In genomic region chr2:20563833-20564232, GRCh38 we compare ENCODE assay signal across 18 cellular contexts.
DNase-seq lines count a peak whose midpoint lies in the region; ATAC-seq and TF ChIP-seq lines count a peak whose summit lies in the region.
"Had no signal": no experiment of that assay in that cellular context is flagged by ENCODE, and none has a peak within 500 bp of the region (broad histone marks: within the 10 kb centered on the region; RNA-seq: fewer than 3 reads in every experiment).

No MANE protein-coding gene starts in this region.

- peaks cover 0 to 15% (median 0%) of the 10 kb centered on the region in 11 experiments; a peak in 2 of 22 replicates for H3K27me3 ChIP-seq in BLaER1 treated with 17β-estradiol and CSF1 and Interleukin-3, amounts not matched to agents 10 nM and 100 nM
- H3K27me3 ChIP-seq in IMR-90 (ENCODE audit: control insufficient read depth, insufficient read depth, low read length), result no peaks in the 10 kb centered on the region
- H3K27me3 ChIP-seq: BE2C, cardiac muscle cell had no signal

- no peaks in the 10 kb centered on the region for H3K79me1 ChIP-seq in IMR-90 (ENCODE audit: low read depth in 1 of 2, low read length in 2 of 2)

- dilution Hi-C loops in IMR-90 (cut with HindIII; ENCODE audit: low sequenced_read_pairs, unreplicated experiment), result no loop called here

- peak overlapping the region; percentile 28 for H2AFZ ChIP-seq in IMR-90 (replicated peaks; ENCODE audit: low read length, poor library complexity)

- no peak overlapping the region for H3K27ac ChIP-seq in BLaER1 treated with 17β-estradiol and CSF1 and Interleukin-3, amounts not matched to agents 10 nM and 100 nM
- H3K27ac ChIP-seq in IMR-90 (ENCODE audit: insufficient read depth, low read length), result no peak overlapping the region
- H3K27ac ChIP-seq: cardiac muscle cell had no signal

- POLR2A ChIA-PET in IMR-90 (lab: Charles Lee; ENCODE audit: unreplicated experiment) (no interaction called here), T-cell (lab: Charles Lee) (interaction anchor here in 1 of 2 donors (0.7 kb wide), 1 partner anchor 27 kb away, joined by 3 read pairs; no protein-coding TSS in a partner anchor)

- H3K9me3 Mint-ChIP-seq in T-cell, result no peaks in the 10 kb centered on the region
- H3K9me3 Mint-ChIP-seq: activated CD4-positive, alpha-beta memory T cell treated with anti-CD3 and anti-CD28 coated beads, Interleukin-2, amount 10 ng/mL, durations not matched to agents 7 days and 5 days; activated naive CD8-positive, alpha-beta T cell treated with anti-CD3 and anti-CD28 coated beads for 36 hours; nephron had no signal

- peak overlapping the region in 1 of 2 experiments; percentile 9; a peak in 2 of 4 replicates for H4K8ac ChIP-seq in IMR-90 (ENCODE audit: low read depth in 2 of 2, low read length in 2 of 2)

- no peak overlapping the region for H3K23ac ChIP-seq in IMR-90 (ENCODE audit: low read depth, low read length)

- no peaks in the 10 kb centered on the region for H3K36me3 ChIP-seq in BLaER1 treated with 17β-estradiol and CSF1 and Interleukin-3, amounts not matched to agents 10 nM and 100 nM
- no peaks in the 10 kb centered on the region for H3K36me3 ChIP-seq in IMR-90 (ENCODE audit: control insufficient read depth, insufficient read depth, low read length)
- H3K36me3 ChIP-seq: BE2C, cardiac muscle cell had no signal

- no peaks in the 10 kb centered on the region for H3K4me1 Mint-ChIP-seq in T-cell
- H3K4me1 Mint-ChIP-seq: activated CD4-positive, alpha-beta memory T cell treated with anti-CD3 and anti-CD28 coated beads, Interleukin-2, amount 10 ng/mL, durations not matched to agents 7 days and 5 days; activated naive CD8-positive, alpha-beta T cell treated with anti-CD3 and anti-CD28 coated beads for 36 hours had no signal

- H3K9me1 ChIP-seq in IMR-90 (ENCODE audit: insufficient read depth, low read length), result peaks cover 17% of the 10 kb centered on the region

- H3K4me3 ChIP-seq in BLaER1 treated with 17β-estradiol and CSF1 and Interleukin-3, amounts not matched to agents 10 nM and 100 nM, result no peak overlapping the region
- H3K4me3 ChIP-seq in IMR-90 (ENCODE audit: insufficient read depth, low read depth, low read length), result no peak overlapping the region
- H3K4me3 ChIP-seq: cardiac muscle cell had no signal

- H3K18ac ChIP-seq in IMR-90 (ENCODE audit: low read depth, low read length), result no peak overlapping the region

- DNase-seq in IMR-90 (peak; percentile 83), astrocyte of the hippocampus (ENCODE audit: low read depth, low spot score) (peak; percentile 55), kidney tubule cell (ENCODE audit: low spot score) (peak; percentile 40), T-cell (no peak), NCI-H526 treated with DMSO at 0.1 percent for 48 hours (lab: John Stamatoyannopoulos, UW) (no peak), retina (no peak)
- DNase-seq: activated CD4-positive, alpha-beta memory T cell treated with anti-CD3 and anti-CD28 coated beads, Interleukin-2, amount 10 ng/mL, durations not matched to agents 7 days and 5 days; activated naive CD8-positive, alpha-beta T cell treated with anti-CD3 and anti-CD28 coated beads for 36 hours; activated T-cell treated with anti-CD3 and anti-CD28 coated beads, Interleukin-2, amount 50 U/mL, for 48 hours; BE2C; effector CD8-positive, alpha-beta T cell; mesendoderm; NCI-H2029; NCI-H510A; substantia nigra had no signal

- no peak overlapping the region for H2BK5ac ChIP-seq in IMR-90 (ENCODE audit: low read depth, low read length, poor library complexity, severe bottlenecking)

- no peak overlapping the region for H3K14ac ChIP-seq in IMR-90 (replicated peaks; ENCODE audit: low read depth, low read length)

- no peak for TF ChIP-seq CTCF in IMR-90 (conservative IDR thresholded peaks at IDR 0.05; ENCODE audit: low read depth, low read length)

- no peak overlapping the region for H2BK20ac ChIP-seq in IMR-90 (ENCODE audit: low read depth, low read length)

- H3K4me1 ChIP-seq in BLaER1 treated with 17β-estradiol and CSF1 and Interleukin-3, amounts not matched to agents 10 nM and 100 nM, result peaks cover 33 to 94% (median 82%) of the 10 kb centered on the region in 10 experiments
- H3K4me1 ChIP-seq in IMR-90 (ENCODE audit: control insufficient read depth, insufficient read depth, low read length), result peaks cover 23% of the 10 kb centered on the region

- 0 out of 2 replicates have a peak overlapping the region, but pooled peaks have one; percentile 33 for H4K91ac ChIP-seq in IMR-90 (ENCODE audit: insufficient read depth, low read depth, low read length)

- 18% methylated on average over 4 of the region's 5 CpGs; no CpG with 5 or more reads in 1 of the 2 experiments for WGBS in IMR-90 (ENCODE audit: extremely low coverage in 2 of 2, insufficient read length in 1 of 2), 2 experiments

- H3K4me3 Mint-ChIP-seq in T-cell, result no peak overlapping the region
- H3K4me3 Mint-ChIP-seq: activated CD4-positive, alpha-beta memory T cell treated with anti-CD3 and anti-CD28 coated beads, Interleukin-2, amount 10 ng/mL, durations not matched to agents 7 days and 5 days; activated naive CD8-positive, alpha-beta T cell treated with anti-CD3 and anti-CD28 coated beads for 36 hours; nephron had no signal

- intact Hi-C loops in IMR-90 (cut with micrococcal nuclease), result no loop called here

- in situ Hi-C loops in IMR-90 (cut with MboI; ENCODE audit: low sequenced_read_pairs), result no loop called here

- CTCF ChIA-PET in IMR-90 (lab: Yijun Ruan, JAX) (interaction anchor here (0.5 to 1.1 kb wide), 3 partner anchors 12 to 334 kb away, joined by 3 to 6 read pairs (median 4); no protein-coding TSS in a partner anchor), T-cell (lab: Charles Lee) (no interaction called here)

- no peaks in the 10 kb centered on the region for H3K9me3 ChIP-seq in BLaER1 treated with 17β-estradiol and CSF1 and Interleukin-3, amounts not matched to agents 10 nM and 100 nM (replicated peaks in 1 of 11)
- H3K9me3 ChIP-seq in IMR-90 (ENCODE audit: control insufficient read depth, insufficient read depth, low read length), result no peaks in the 10 kb centered on the region
- H3K9me3 ChIP-seq: BE2C had no signal

- peaks cover 7 to 10% of the 10 kb centered on the region in 2 donors for H3K27me3 Mint-ChIP-seq in T-cell
- H3K27me3 Mint-ChIP-seq: activated naive CD8-positive, alpha-beta T cell treated with anti-CD3 and anti-CD28 coated beads for 36 hours had no signal

- H2BK15ac ChIP-seq in IMR-90 (ENCODE audit: low read depth, low read length), result 0 out of 3 replicates have a peak overlapping the region, but pooled peaks have one; percentile 53

- peak overlapping the region; percentile 35 for H2AK9ac ChIP-seq in IMR-90 (replicated peaks; ENCODE audit: low read depth, low read length, poor library complexity)

- H3K27ac Mint-ChIP-seq in T-cell, result no peak overlapping the region
- H3K27ac Mint-ChIP-seq: activated CD4-positive, alpha-beta memory T cell treated with anti-CD3 and anti-CD28 coated beads, Interleukin-2, amount 10 ng/mL, durations not matched to agents 7 days and 5 days; activated naive CD8-positive, alpha-beta T cell treated with anti-CD3 and anti-CD28 coated beads for 36 hours; nephron had no signal

- H4K20me1 ChIP-seq in BLaER1 treated with 17β-estradiol and CSF1 and Interleukin-3, amounts not matched to agents 10 nM and 100 nM, result no peaks in the 10 kb centered on the region; a peak in 1 of 22 replicates
- H4K20me1 ChIP-seq in IMR-90 (ENCODE audit: insufficient read depth, low read length), result no peaks in the 10 kb centered on the region; the same call in 1 of the 2 replicates

- peak overlapping the region; percentile 59 for H3K4ac ChIP-seq in IMR-90 (ENCODE audit: low read depth, low read length)

- H3K4me2 ChIP-seq in BLaER1 treated with 17β-estradiol and CSF1 and Interleukin-3, amounts not matched to agents 10 nM and 100 nM, result peak overlapping the region in 9 of 11 experiments; percentile 8 to 88 (median 73); a peak in 16 of 22 replicates
- H3K4me2 ChIP-seq in IMR-90 (ENCODE audit: low read depth, low read length), result no peak overlapping the region

- BruUV-seq in IMR-90 (replicated peaks; lab: Mats Ljungman, UMichigan), result no TSS peak

- no peak overlapping the region for H2BK120ac ChIP-seq in IMR-90 (ENCODE audit: low read depth, low read length)

- no peak overlapping the region for H3K56ac ChIP-seq in IMR-90 (ENCODE audit: extremely low read depth, insufficient read depth, low read length)

- no peak for ATAC-seq in IMR-90 (ENCODE audit: low read depth)
- ATAC-seq in T-cell (replicated peaks in 1 of 4), result no peak

- no peak overlapping the region for H3K9ac ChIP-seq in BLaER1 treated with 17β-estradiol and CSF1 and Interleukin-3, amounts not matched to agents 10 nM and 100 nM
- no peak overlapping the region for H3K9ac ChIP-seq in IMR-90 (ENCODE audit: low read depth, low read length)

- no peak overlapping the region for H4K5ac ChIP-seq in IMR-90 (ENCODE audit: low read depth, low read length)

- H3K36me3 Mint-ChIP-seq in T-cell, result no peaks in the 10 kb centered on the region
- H3K36me3 Mint-ChIP-seq: activated naive CD8-positive, alpha-beta T cell treated with anti-CD3 and anti-CD28 coated beads for 36 hours had no signal

- TF ChIP-seq POLR2A in IMR-90 (IDR thresholded peaks at IDR 0.05; ENCODE audit: low read depth, low read length), result no peak

- TF ChIP-seq RAD21 in IMR-90 (IDR thresholded peaks at IDR 0.05; ENCODE audit: low read length), result no peak

- H2AK5ac ChIP-seq in IMR-90 (ENCODE audit: low read depth, low read length), result peak overlapping the region; percentile 48; the same call in 1 of the 2 replicates

TF ChIP-seq in IMR-90, 13 proteins besides CTCF, POLR2A, EP300 and RAD21:
- no peak for TF ChIP-seq MXI1 (IDR thresholded peaks at IDR 0.05; ENCODE audit: borderline replicate concordance, low read depth, low read length)
- TF ChIP-seq CEBPB (IDR thresholded peaks at IDR 0.05; ENCODE audit: low read depth, low read length), result no peak
- TF ChIP-seq FOS (IDR thresholded peaks at IDR 0.05; ENCODE audit: low read depth, low read length), result peak; percentile 39; the same call in 1 of the 2 replicates
- peak; percentile 22; the same call in 1 of the 2 replicates for TF ChIP-seq MAFK (IDR thresholded peaks at IDR 0.05; ENCODE audit: low read depth, low read length)
- no peak for TF ChIP-seq RCOR1 (IDR thresholded peaks at IDR 0.05; ENCODE audit: insufficient replicate concordance, low read length)

Comparison
In these comparisons a context has a peak if more than half of its experiments do, and no peak if none do; other contexts are left out.
1. DNase-seq: peak in IMR-90 (single experiment), astrocyte of the hippocampus (single experiment) and kidney tubule cell (single experiment); none in T-cell (0 of 34), NCI-H526 treated with DMSO at 0.1 percent for 48 hours (single experiment) and retina (single experiment).